In the genomic region with DNA sequence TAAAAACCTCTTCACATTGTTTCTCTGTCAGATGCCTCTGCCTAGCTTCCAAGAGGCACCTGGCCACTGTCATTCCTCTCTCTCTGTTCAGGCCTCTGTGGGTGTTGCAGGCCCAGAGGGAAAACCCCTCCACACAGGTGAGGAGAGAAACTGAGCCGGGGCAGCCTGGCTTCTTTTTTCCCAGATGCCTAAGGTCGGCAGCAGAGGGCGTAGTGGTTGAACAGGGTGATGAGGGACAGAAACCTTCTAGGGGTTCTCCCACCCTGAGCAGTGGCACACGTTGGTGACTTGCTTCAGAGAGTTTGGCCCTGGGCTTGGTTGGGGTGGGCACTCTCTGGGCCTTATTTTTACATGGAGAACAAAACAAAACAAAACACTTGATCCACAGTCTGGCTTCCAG, we compare ENCODE assay signal across 1 cellular context.
TF ChIP-seq lines count a peak whose summit lies in the region.

No MANE protein-coding gene starts in this region.

TF ChIP-seq in HCT116, 20 proteins besides CTCF, POLR2A, EP300 and RAD21 (continued from another document):
- TF ChIP-seq, protein P1, sequence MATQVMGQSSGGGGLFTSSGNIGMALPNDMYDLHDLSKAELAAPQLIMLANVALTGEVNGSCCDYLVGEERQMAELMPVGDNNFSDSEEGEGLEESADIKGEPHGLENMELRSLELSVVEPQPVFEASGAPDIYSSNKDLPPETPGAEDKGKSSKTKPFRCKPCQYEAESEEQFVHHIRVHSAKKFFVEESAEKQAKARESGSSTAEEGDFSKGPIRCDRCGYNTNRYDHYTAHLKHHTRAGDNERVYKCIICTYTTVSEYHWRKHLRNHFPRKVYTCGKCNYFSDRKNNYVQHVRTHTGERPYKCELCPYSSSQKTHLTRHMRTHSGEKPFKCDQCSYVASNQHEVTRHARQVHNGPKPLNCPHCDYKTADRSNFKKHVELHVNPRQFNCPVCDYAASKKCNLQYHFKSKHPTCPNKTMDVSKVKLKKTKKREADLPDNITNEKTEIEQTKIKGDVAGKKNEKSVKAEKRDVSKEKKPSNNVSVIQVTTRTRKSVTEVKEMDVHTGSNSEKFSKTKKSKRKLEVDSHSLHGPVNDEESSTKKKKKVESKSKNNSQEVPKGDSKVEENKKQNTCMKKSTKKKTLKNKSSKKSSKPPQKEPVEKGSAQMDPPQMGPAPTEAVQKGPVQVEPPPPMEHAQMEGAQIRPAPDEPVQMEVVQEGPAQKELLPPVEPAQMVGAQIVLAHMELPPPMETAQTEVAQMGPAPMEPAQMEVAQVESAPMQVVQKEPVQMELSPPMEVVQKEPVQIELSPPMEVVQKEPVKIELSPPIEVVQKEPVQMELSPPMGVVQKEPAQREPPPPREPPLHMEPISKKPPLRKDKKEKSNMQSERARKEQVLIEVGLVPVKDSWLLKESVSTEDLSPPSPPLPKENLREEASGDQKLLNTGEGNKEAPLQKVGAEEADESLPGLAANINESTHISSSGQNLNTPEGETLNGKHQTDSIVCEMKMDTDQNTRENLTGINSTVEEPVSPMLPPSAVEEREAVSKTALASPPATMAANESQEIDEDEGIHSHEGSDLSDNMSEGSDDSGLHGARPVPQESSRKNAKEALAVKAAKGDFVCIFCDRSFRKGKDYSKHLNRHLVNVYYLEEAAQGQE (IDR thresholded peaks at IDR 0.05; ENCODE audit: low read depth): no peak
- TF ChIP-seq ELF1 (IDR thresholded peaks at IDR 0.05; ENCODE audit: borderline replicate concordance, low read depth): no peak
- TF ChIP-seq SIN3A (IDR thresholded peaks at IDR 0.05; ENCODE audit: low read depth): no peak
- TF ChIP-seq CEBPB (IDR thresholded peaks at IDR 0.05; ENCODE audit: low read depth): no peak
- TF ChIP-seq ZBTB33 (IDR thresholded peaks at IDR 0.05; ENCODE audit: extremely low read depth, insufficient replicate concordance, low read length): no peak
- no peak for TF ChIP-seq POLR2AphosphoS5 (IDR thresholded peaks at IDR 0.05; ENCODE audit: low read depth, low read length)
- TF ChIP-seq JUND (IDR thresholded peaks at IDR 0.05): no peak
- no peak for TF ChIP-seq TCF7L2 (IDR thresholded peaks at IDR 0.05; ENCODE audit: borderline replicate concordance, extremely low read depth, insufficient read depth, insufficient read length)
- TF ChIP-seq ATF3 (IDR thresholded peaks at IDR 0.05): no peak
